Comparison of ENCODE assay signal across 10 cellular contexts in the genomic region with DNA sequence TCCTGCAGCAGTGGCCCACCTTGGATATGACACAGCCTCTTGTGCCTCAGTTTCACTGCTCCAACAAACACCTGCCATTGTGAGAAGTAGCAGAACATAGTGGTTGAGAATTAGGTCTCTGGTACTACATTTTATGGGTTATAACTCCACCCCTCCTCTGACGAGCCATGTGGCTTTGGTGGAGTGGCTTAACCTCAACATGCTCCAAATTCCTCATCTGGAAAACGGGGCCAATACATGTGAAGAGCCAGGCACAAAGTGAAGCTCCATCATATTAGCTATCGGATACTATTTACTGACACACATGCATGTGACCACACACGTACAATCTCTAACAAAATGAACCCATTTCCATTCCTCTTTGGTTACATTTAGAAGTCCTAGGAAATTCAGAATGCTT. TPM values are rescaled to one million over a fixed set of nuclear protein-coding genes. Genes with fewer than 3 reads are reported as not detected.
"Had no signal": no experiment of that assay in that cellular context is flagged by ENCODE, and none has a peak within 500 bp of the region (broad histone marks: within the 10 kb centered on the region; RNA-seq: fewer than 3 reads in every experiment).

No MANE protein-coding gene starts in this region.

- H3K9me3 Mint-ChIP-seq: HFFc6, IgD-negative memory B cell had no signal

- FAIRE-seq: H1, H54, HTR-8/SVneo had no signal

- H2AFZ ChIP-seq: GM23248 had no signal

- H3K4me3 Mint-ChIP-seq: H9, HFFc6, IgD-negative memory B cell had no signal

- H3K4me1 Mint-ChIP-seq: IgD-negative memory B cell had no signal

- DNase-seq: GM23248, H9, HCEC 1CT, HFFc6, KG1 had no signal

- H3K4me3 ChIP-seq: GM23248 had no signal

- H3K27ac ChIP-seq: GM23248 had no signal

- H3K27ac Mint-ChIP-seq: H9, HFFc6, IgD-negative memory B cell had no signal

- H3K9ac ChIP-seq: GM23248 had no signal

RNA-seq across cellular contexts. Expression of gene LINC00237, which starts 11.4 kb away (rescaled TPM):
- total RNA-seq: GM23248, HFFc6, HT-29 had no signal
- polyA plus RNA-seq: GM23248, IgD-negative memory B cell had no signal
